ENCODE assay signal across 16 cellular contexts in the genomic region with DNA sequence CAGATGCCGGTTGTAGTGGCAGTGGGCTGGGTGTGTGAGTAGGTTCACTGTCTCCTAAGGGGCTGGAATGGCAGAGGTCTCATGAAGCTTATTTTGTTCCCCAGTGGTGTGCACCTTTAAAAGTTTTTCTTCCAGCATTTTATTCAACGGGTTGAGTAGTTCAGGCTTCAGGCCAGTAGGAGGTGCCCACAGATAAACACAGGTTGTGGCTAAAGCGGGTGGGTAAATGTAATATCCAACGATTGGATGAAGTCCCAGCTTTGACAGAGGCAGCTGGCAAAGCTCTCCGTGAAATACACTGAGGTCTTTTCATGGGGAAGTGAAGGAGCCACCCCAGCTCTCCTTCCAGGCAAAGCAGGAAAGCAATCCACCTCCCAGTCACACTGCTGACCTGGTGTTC.
DNase-seq lines count a peak whose midpoint lies in the region; ATAC-seq and TF ChIP-seq lines count a peak whose summit lies in the region.
"Had no signal": no experiment of that assay in that cellular context is flagged by ENCODE, and none has a peak within 500 bp of the region (broad histone marks: within the 10 kb centered on the region; RNA-seq: fewer than 3 reads in every experiment).

No MANE protein-coding gene starts in this region.

- H3K9me3 ChIP-seq in H9 (ENCODE audit: control insufficient read depth, low read depth, low read length) (no peaks in the 10 kb centered on the region), smooth muscle cell (replicated peaks; ENCODE audit: low read depth) (no peaks in the 10 kb centered on the region)
- H3K9me3 ChIP-seq: esophagus muscularis mucosa, neutrophil, Peyer's patch had no signal

- no peak overlapping the region for H2BK5ac ChIP-seq in H9 (ENCODE audit: insufficient read length, low read length)

- TF ChIP-seq CTCF in H9 (conservative IDR thresholded peaks at IDR 0.05) (peak; percentile 69), smooth muscle cell (IDR thresholded peaks at IDR 0.05; ENCODE audit: borderline replicate concordance, insufficient read depth, poor library complexity, severe bottlenecking) (peak; percentile 17)

- H3K4ac ChIP-seq in H9 (ENCODE audit: low read depth, low read length), result no peak overlapping the region

- no peak overlapping the region for H2BK12ac ChIP-seq in H9 (ENCODE audit: insufficient read length, low read depth, low read length)

- no peaks in the 10 kb centered on the region for H3K27me3 Mint-ChIP-seq in H9 (ENCODE audit: low read depth)
- H3K27me3 Mint-ChIP-seq in activated T-cell treated with anti-CD3 and anti-CD28 coated beads, Interleukin-2, amount 50 U/mL, for 72 hours (ENCODE audit: low read depth), result no peaks in the 10 kb centered on the region
- H3K27me3 Mint-ChIP-seq: stimulated activated naive B cell treated with anti-CD40 and anti-IgM and Interleukin-4, amounts not matched to agents 10 μg/mL and 1 μg/mL and 100 μg/mL, for 72 hours had no signal

- no peak overlapping the region for H2BK120ac ChIP-seq in H9 (ENCODE audit: low read depth, low read length, poor library complexity, severe bottlenecking)

- no peaks in the 10 kb centered on the region; a peak in 1 of 5 replicates for H3K9me3 Mint-ChIP-seq in H9
- H3K9me3 Mint-ChIP-seq in activated T-cell treated with anti-CD3 and anti-CD28 coated beads, Interleukin-2, amount 50 U/mL, for 72 hours, result peaks cover 7% of the 10 kb centered on the region in 2 donors

- H3K79me1 ChIP-seq in H9 (ENCODE audit: insufficient read depth, low read depth, low read length, poor library complexity, severe bottlenecking), result no peaks in the 10 kb centered on the region

- H2BK20ac ChIP-seq in H9 (ENCODE audit: low read depth, low read length, poor library complexity, severe bottlenecking), result no peak overlapping the region

- H4K91ac ChIP-seq in H9 (ENCODE audit: insufficient read length, low read depth, low read length), result no peak overlapping the region

- no peak overlapping the region for H4K5ac ChIP-seq in H9 (ENCODE audit: insufficient read length, low read depth, low read length)

- H3K36me3 ChIP-seq in smooth muscle cell (ENCODE audit: low read depth), result no peaks in the 10 kb centered on the region
- H3K36me3 ChIP-seq: cardiac muscle cell, esophagus muscularis mucosa, neutrophil, Peyer's patch had no signal

- H3K4me1 ChIP-seq in H9 (ENCODE audit: insufficient read depth, low read length), result no peaks in the 10 kb centered on the region
- H3K4me1 ChIP-seq in smooth muscle cell (ENCODE audit: low read depth), result no peaks in the 10 kb centered on the region
- H3K4me1 ChIP-seq: esophagus muscularis mucosa, Peyer's patch had no signal

- H2AFZ ChIP-seq in H9 (ENCODE audit: low read length) (no peak overlapping the region), smooth muscle cell (ENCODE audit: low read depth) (no peak overlapping the region)

- H3K56ac ChIP-seq in H9 (ENCODE audit: insufficient read length, low read depth, low read length), result no peak overlapping the region

- H3K23ac ChIP-seq in H9 (ENCODE audit: insufficient read length, low read depth, low read length), result no peak overlapping the region

- H2BK15ac ChIP-seq in H9 (ENCODE audit: low read depth, low read length), result no peak overlapping the region

- H3K4me2 ChIP-seq in H9 (ENCODE audit: insufficient read depth, insufficient read length, low read length) (no peak overlapping the region), smooth muscle cell (no peak overlapping the region)

- H4K20me1 ChIP-seq in H9 (ENCODE audit: control insufficient read depth, insufficient read depth, insufficient read length), result no peaks in the 10 kb centered on the region
- H4K20me1 ChIP-seq in smooth muscle cell (ENCODE audit: low read depth), result no peaks in the 10 kb centered on the region

- no peak overlapping the region for H3K4me3 ChIP-seq in smooth muscle cell
- H3K4me3 ChIP-seq: cardiac muscle cell, esophagus muscularis mucosa, Peyer's patch had no signal

- ATAC-seq in activated T-cell treated with anti-CD3 and anti-CD28 coated beads, Interleukin-2, amount 50 U/mL, for 72 hours (replicated peaks in 1 of 2), result no peak
- no peak for ATAC-seq in GM21367 (IDR thresholded peaks at IDR 0.05; ENCODE audit: unreplicated experiment)
- ATAC-seq: stimulated activated naive B cell treated with anti-CD40 and anti-IgM and Interleukin-4, amounts not matched to agents 10 μg/mL and 1 μg/mL and 100 μg/mL, for 72 hours had no signal

- H3K4me1 Mint-ChIP-seq in H9, result peaks cover 2 to 7% of the 10 kb centered on the region in 2 experiments; a peak in 2 of 4 replicates
- H3K4me1 Mint-ChIP-seq in activated T-cell treated with anti-CD3 and anti-CD28 coated beads, Interleukin-2, amount 50 U/mL, for 72 hours (ENCODE audit: low read depth), result no peaks in the 10 kb centered on the region
- H3K4me1 Mint-ChIP-seq: stimulated activated naive B cell treated with anti-CD40 and anti-IgM and Interleukin-4, amounts not matched to agents 10 μg/mL and 1 μg/mL and 100 μg/mL, for 72 hours had no signal

- H3K27ac Mint-ChIP-seq in H9, result no peak overlapping the region
- H3K27ac Mint-ChIP-seq in activated T-cell treated with anti-CD3 and anti-CD28 coated beads, Interleukin-2, amount 50 U/mL, for 72 hours, result no peak overlapping the region
- H3K27ac Mint-ChIP-seq: stimulated activated naive B cell treated with anti-CD40 and anti-IgM and Interleukin-4, amounts not matched to agents 10 μg/mL and 1 μg/mL and 100 μg/mL, for 72 hours had no signal

- no CpG with 5 or more reads among the region's 5 CpGs for WGBS in H9 (ENCODE audit: extremely low coverage, insufficient read length, low lambda C conversion rate)
- WGBS in smooth muscle cell (ENCODE audit: low lambda C conversion rate), result 47% methylated on average over 5 of the region's 5 CpGs

- H3K79me2 ChIP-seq in H9 (ENCODE audit: insufficient read depth, low read length) (no peaks in the 10 kb centered on the region), smooth muscle cell (ENCODE audit: low read depth) (no peaks in the 10 kb centered on the region)

- H3K9ac ChIP-seq in H9 (ENCODE audit: extremely low read depth, insufficient read length, low read length), result no peak overlapping the region
- no peak overlapping the region for H3K9ac ChIP-seq in smooth muscle cell (ENCODE audit: low read depth)

- no peak overlapping the region for H3T11ph ChIP-seq in H9 (ENCODE audit: low read length)

- no peak overlapping the region for H3K18ac ChIP-seq in H9 (ENCODE audit: insufficient read length, low read depth, low read length)

- no peak overlapping the region for H3K4me3 Mint-ChIP-seq in H9
- H3K4me3 Mint-ChIP-seq in activated T-cell treated with anti-CD3 and anti-CD28 coated beads, Interleukin-2, amount 50 U/mL, for 72 hours, result no peak overlapping the region
- H3K4me3 Mint-ChIP-seq: stimulated activated naive B cell treated with anti-CD40 and anti-IgM and Interleukin-4, amounts not matched to agents 10 μg/mL and 1 μg/mL and 100 μg/mL, for 72 hours had no signal

- no peaks in the 10 kb centered on the region; a peak in 1 of 7 replicates for H3K36me3 Mint-ChIP-seq in H9 (ENCODE audit: insufficient read depth in 1 of 3, low read depth in 3 of 3)
- H3K36me3 Mint-ChIP-seq in activated T-cell treated with anti-CD3 and anti-CD28 coated beads, Interleukin-2, amount 50 U/mL, for 72 hours (ENCODE audit: insufficient read depth in 2 of 2), result no peaks in the 10 kb centered on the region
- H3K36me3 Mint-ChIP-seq: stimulated activated naive B cell treated with anti-CD40 and anti-IgM and Interleukin-4, amounts not matched to agents 10 μg/mL and 1 μg/mL and 100 μg/mL, for 72 hours had no signal

- no peaks in the 10 kb centered on the region for H3F3A ChIP-seq in smooth muscle cell (ENCODE audit: low read depth)

- no peak overlapping the region for H2AK5ac ChIP-seq in H9 (ENCODE audit: insufficient read length, low read length)

- H3K27ac ChIP-seq in H9 (ENCODE audit: insufficient read length, low read depth, low read length), result no peak overlapping the region
- no peak overlapping the region for H3K27ac ChIP-seq in smooth muscle cell (ENCODE audit: low read depth)
- H3K27ac ChIP-seq: cardiac muscle cell, esophagus muscularis mucosa, neutrophil, Peyer's patch had no signal

- DNase-seq in H9 (peak; percentile 57), RPMI8226 (peak; percentile 65), fibroblast of peridontal ligament (ENCODE audit: extremely low read depth) (peak; percentile 47), smooth muscle cell (lab: John Stamatoyannopoulos, UW; ENCODE audit: unreplicated experiment) (no peak), SKM-1 treated with dmso at 0.1 percent for 144 hours (lab: John Stamatoyannopoulos, UW; ENCODE audit: unreplicated experiment) (no peak)
- no peak for DNase-seq in activated T-cell treated with anti-CD3 and anti-CD28 coated beads, Interleukin-2, amount 50 U/mL, for 72 hours
- DNase-seq: activated T-cell treated with anti-CD3 and anti-CD28 coated beads for 4 hours; DMS79 treated with DMSO at 0.1 percent for 48 hours; kidney glomerular epithelial cell; NCI-H2029; Peyer's patch; stimulated activated naive B cell treated with anti-CD40 and anti-IgM and Interleukin-4, amounts not matched to agents 10 μg/mL and 1 μg/mL and 100 μg/mL, for 72 hours had no signal

- no peaks in the 10 kb centered on the region for H3K27me3 ChIP-seq in H9 (ENCODE audit: insufficient read depth, low read length)
- no peaks in the 10 kb centered on the region for H3K27me3 ChIP-seq in smooth muscle cell (ENCODE audit: low read depth)
- H3K27me3 ChIP-seq: cardiac muscle cell, esophagus muscularis mucosa, neutrophil, Peyer's patch had no signal

- no peaks in the 10 kb centered on the region for H3K23me2 ChIP-seq in H9 (ENCODE audit: insufficient read length, low read depth, low read length, poor library complexity, severe bottlenecking)

- H4K8ac ChIP-seq in H9 (replicated peaks; ENCODE audit: insufficient read length, low read depth, low read length), result no peak overlapping the region

- no peak overlapping the region for H3K14ac ChIP-seq in H9 (ENCODE audit: insufficient read depth, low read length)

Comparison
In these comparisons a context has a peak if more than half of its experiments do, and no peak if none do; other contexts are left out.
1. DNase-seq: peak in H9 (single experiment), RPMI8226 (single experiment) and fibroblast of peridontal ligament (single experiment); none in smooth muscle cell (single experiment), activated T-cell treated with anti-CD3 and anti-CD28 coated beads, Interleukin-2, amount 50 U/mL, for 72 hours (0 of 2) and SKM-1 treated with dmso at 0.1 percent for 144 hours (single experiment).